ENCODE assay signal across 1 cellular context in the genomic region with DNA sequence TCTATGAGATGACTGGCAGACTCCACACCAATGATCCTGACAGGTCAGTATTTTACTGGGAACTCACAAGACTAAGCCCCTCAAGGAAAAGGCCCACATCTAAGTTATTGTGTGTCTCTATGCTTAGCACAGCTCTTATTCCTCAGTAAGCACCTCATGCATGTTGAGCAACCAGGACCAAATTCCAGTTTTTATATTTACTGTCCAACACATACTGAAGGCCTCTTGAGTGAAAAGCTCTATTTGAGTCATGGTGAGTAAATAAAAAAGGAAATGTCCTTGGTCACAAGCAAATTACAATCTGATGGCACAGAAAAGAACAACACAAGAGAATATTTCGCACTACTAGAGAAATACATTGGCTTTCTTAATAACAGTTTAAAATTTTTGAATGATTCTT.
TF ChIP-seq lines count a peak whose summit lies in the region.

No MANE protein-coding gene starts in this region.

TF ChIP-seq in HepG2, 621 proteins besides CTCF, POLR2A, EP300 and RAD21 (continued from another document and continues in another):
- TF ChIP-seq, protein P1, sequence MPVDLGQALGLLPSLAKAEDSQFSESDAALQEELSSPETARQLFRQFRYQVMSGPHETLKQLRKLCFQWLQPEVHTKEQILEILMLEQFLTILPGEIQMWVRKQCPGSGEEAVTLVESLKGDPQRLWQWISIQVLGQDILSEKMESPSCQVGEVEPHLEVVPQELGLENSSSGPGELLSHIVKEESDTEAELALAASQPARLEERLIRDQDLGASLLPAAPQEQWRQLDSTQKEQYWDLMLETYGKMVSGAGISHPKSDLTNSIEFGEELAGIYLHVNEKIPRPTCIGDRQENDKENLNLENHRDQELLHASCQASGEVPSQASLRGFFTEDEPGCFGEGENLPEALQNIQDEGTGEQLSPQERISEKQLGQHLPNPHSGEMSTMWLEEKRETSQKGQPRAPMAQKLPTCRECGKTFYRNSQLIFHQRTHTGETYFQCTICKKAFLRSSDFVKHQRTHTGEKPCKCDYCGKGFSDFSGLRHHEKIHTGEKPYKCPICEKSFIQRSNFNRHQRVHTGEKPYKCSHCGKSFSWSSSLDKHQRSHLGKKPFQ (CRISPR knock-in tag; IDR thresholded peaks at IDR 0.05; ENCODE audit: insufficient replicate concordance), result no peak
- 0 out of 2 replicates have a peak, but pooled peaks have one; percentile 51 for TF ChIP-seq SIX4 (CRISPR knock-in tag; IDR thresholded peaks at IDR 0.05)
- peak; percentile 23; the same call in 1 of the 2 replicates for TF ChIP-seq ZNF652 (CRISPR knock-in tag; IDR thresholded peaks at IDR 0.05; ENCODE audit: borderline replicate concordance, low read depth)
- no peak for TF ChIP-seq MBNL3 (CRISPR knock-in tag; conservative IDR thresholded peaks at IDR 0.05)
- TF ChIP-seq, protein P2, sequence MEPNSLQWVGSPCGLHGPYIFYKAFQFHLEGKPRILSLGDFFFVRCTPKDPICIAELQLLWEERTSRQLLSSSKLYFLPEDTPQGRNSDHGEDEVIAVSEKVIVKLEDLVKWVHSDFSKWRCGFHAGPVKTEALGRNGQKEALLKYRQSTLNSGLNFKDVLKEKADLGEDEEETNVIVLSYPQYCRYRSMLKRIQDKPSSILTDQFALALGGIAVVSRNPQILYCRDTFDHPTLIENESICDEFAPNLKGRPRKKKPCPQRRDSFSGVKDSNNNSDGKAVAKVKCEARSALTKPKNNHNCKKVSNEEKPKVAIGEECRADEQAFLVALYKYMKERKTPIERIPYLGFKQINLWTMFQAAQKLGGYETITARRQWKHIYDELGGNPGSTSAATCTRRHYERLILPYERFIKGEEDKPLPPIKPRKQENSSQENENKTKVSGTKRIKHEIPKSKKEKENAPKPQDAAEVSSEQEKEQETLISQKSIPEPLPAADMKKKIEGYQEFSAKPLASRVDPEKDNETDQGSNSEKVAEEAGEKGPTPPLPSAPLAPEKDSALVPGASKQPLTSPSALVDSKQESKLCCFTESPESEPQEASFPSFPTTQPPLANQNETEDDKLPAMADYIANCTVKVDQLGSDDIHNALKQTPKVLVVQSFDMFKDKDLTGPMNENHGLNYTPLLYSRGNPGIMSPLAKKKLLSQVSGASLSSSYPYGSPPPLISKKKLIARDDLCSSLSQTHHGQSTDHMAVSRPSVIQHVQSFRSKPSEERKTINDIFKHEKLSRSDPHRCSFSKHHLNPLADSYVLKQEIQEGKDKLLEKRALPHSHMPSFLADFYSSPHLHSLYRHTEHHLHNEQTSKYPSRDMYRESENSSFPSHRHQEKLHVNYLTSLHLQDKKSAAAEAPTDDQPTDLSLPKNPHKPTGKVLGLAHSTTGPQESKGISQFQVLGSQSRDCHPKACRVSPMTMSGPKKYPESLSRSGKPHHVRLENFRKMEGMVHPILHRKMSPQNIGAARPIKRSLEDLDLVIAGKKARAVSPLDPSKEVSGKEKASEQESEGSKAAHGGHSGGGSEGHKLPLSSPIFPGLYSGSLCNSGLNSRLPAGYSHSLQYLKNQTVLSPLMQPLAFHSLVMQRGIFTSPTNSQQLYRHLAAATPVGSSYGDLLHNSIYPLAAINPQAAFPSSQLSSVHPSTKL (CRISPR knock-in tag; IDR thresholded peaks at IDR 0.05), result peak; percentile 99
- TF ChIP-seq TRIM24 (CRISPR knock-in tag; IDR thresholded peaks at IDR 0.05), result 0 out of 2 replicates have a peak, but pooled peaks have one; percentile 60
- peak; percentile 51; the same call in 1 of the 2 replicates for TF ChIP-seq FOXK1 (CRISPR knock-in tag; IDR thresholded peaks at IDR 0.05; ENCODE audit: borderline replicate concordance, low read depth)
- TF ChIP-seq NR2F6 (IDR thresholded peaks at IDR 0.05), result peak; percentile 18; the same call in 1 of the 2 replicates
- TF ChIP-seq NR2F6 (CRISPR knock-in tag; IDR thresholded peaks at IDR 0.05), result peak; percentile 42; the same call in 1 of the 2 replicates
- TF ChIP-seq ZBTB8A (CRISPR knock-in tag; IDR thresholded peaks at IDR 0.05; ENCODE audit: borderline replicate concordance, low read depth), result no peak
- TF ChIP-seq ESRRA (CRISPR knock-in tag; IDR thresholded peaks at IDR 0.05; ENCODE audit: low read depth), result no peak
- peak; percentile 22; the same call in 1 of the 2 replicates for TF ChIP-seq ZFX (CRISPR knock-in tag; IDR thresholded peaks at IDR 0.05; ENCODE audit: low read depth)
- TF ChIP-seq HOXA9 (CRISPR knock-in tag; IDR thresholded peaks at IDR 0.05; ENCODE audit: borderline replicate concordance), result no peak
- TF ChIP-seq TBX2 (CRISPR knock-in tag; IDR thresholded peaks at IDR 0.05; ENCODE audit: borderline replicate concordance), result peak; percentile 97
- TF ChIP-seq HOXA5 (CRISPR knock-in tag; IDR thresholded peaks at IDR 0.05), result 0 out of 2 replicates have a peak, but pooled peaks have one; percentile 13
- TF ChIP-seq ZSCAN21 (CRISPR knock-in tag; IDR thresholded peaks at IDR 0.05; ENCODE audit: borderline replicate concordance), result peak; percentile 45; the same call in 1 of the 2 replicates
- TF ChIP-seq CEBPG (CRISPR knock-in tag; IDR thresholded peaks at IDR 0.05), result peak; percentile 95
- TF ChIP-seq IKZF4 (CRISPR knock-in tag; IDR thresholded peaks at IDR 0.05; ENCODE audit: borderline replicate concordance, low read depth, not compliant biosample characterization), result no peak
- no peak for TF ChIP-seq HES4 (CRISPR knock-in tag; IDR thresholded peaks at IDR 0.05; ENCODE audit: borderline replicate concordance)
- peak; percentile 39; the same call in 1 of the 2 replicates for TF ChIP-seq JUN (CRISPR knock-in tag; IDR thresholded peaks at IDR 0.05)
- TF ChIP-seq, protein P3, sequence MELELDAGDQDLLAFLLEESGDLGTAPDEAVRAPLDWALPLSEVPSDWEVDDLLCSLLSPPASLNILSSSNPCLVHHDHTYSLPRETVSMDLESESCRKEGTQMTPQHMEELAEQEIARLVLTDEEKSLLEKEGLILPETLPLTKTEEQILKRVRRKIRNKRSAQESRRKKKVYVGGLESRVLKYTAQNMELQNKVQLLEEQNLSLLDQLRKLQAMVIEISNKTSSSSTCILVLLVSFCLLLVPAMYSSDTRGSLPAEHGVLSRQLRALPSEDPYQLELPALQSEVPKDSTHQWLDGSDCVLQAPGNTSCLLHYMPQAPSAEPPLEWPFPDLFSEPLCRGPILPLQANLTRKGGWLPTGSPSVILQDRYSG (CRISPR knock-in tag; IDR thresholded peaks at IDR 0.05), result no peak
- TF ChIP-seq, protein P4, sequence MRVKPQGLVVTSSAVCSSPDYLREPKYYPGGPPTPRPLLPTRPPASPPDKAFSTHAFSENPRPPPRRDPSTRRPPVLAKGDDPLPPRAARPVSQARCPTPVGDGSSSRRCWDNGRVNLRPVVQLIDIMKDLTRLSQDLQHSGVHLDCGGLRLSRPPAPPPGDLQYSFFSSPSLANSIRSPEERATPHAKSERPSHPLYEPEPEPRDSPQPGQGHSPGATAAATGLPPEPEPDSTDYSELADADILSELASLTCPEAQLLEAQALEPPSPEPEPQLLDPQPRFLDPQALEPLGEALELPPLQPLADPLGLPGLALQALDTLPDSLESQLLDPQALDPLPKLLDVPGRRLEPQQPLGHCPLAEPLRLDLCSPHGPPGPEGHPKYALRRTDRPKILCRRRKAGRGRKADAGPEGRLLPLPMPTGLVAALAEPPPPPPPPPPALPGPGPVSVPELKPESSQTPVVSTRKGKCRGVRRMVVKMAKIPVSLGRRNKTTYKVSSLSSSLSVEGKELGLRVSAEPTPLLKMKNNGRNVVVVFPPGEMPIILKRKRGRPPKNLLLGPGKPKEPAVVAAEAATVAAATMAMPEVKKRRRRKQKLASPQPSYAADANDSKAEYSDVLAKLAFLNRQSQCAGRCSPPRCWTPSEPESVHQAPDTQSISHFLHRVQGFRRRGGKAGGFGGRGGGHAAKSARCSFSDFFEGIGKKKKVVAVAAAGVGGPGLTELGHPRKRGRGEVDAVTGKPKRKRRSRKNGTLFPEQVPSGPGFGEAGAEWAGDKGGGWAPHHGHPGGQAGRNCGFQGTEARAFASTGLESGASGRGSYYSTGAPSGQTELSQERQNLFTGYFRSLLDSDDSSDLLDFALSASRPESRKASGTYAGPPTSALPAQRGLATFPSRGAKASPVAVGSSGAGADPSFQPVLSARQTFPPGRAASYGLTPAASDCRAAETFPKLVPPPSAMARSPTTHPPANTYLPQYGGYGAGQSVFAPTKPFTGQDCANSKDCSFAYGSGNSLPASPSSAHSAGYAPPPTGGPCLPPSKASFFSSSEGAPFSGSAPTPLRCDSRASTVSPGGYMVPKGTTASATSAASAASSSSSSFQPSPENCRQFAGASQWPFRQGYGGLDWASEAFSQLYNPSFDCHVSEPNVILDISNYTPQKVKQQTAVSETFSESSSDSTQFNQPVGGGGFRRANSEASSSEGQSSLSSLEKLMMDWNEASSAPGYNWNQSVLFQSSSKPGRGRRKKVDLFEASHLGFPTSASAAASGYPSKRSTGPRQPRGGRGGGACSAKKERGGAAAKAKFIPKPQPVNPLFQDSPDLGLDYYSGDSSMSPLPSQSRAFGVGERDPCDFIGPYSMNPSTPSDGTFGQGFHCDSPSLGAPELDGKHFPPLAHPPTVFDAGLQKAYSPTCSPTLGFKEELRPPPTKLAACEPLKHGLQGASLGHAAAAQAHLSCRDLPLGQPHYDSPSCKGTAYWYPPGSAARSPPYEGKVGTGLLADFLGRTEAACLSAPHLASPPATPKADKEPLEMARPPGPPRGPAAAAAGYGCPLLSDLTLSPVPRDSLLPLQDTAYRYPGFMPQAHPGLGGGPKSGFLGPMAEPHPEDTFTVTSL (CRISPR knock-in tag; IDR thresholded peaks at IDR 0.05; ENCODE audit: borderline replicate concordance), result peak; percentile 100
- peak; percentile 74; the same call in 1 of the 2 replicates for TF ChIP-seq REPIN1 (CRISPR knock-in tag; IDR thresholded peaks at IDR 0.05; ENCODE audit: borderline replicate concordance, low read depth)
- TF ChIP-seq ISL2 (CRISPR knock-in tag; IDR thresholded peaks at IDR 0.05), result peak; percentile 72; the same call in 1 of the 2 replicates
- TF ChIP-seq, protein P5, sequence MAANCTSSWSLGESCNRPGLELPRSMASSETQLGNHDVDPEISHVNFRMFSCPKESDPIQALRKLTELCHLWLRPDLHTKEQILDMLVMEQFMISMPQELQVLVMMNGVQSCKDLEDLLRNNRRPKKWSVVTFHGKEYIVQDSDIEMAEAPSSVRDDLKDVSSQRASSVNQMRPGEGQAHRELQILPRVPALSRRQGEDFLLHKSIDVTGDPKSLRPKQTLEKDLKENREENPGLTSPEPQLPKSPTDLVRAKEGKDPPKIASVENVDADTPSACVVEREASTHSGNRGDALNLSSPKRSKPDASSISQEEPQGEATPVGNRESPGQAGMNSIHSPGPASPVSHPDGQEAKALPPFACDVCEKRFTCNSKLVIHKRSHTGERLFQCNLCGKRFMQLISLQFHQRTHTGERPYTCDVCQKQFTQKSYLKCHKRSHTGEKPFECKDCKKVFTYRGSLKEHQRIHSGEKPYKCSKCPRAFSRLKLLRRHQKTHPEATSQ (CRISPR knock-in tag; IDR thresholded peaks at IDR 0.05; ENCODE audit: borderline replicate concordance), result peak; percentile 72; the same call in 1 of the 2 replicates
- TF ChIP-seq ZNF737 (CRISPR knock-in tag; IDR thresholded peaks at IDR 0.05; ENCODE audit: borderline replicate concordance), result no peak
- TF ChIP-seq, protein P6, sequence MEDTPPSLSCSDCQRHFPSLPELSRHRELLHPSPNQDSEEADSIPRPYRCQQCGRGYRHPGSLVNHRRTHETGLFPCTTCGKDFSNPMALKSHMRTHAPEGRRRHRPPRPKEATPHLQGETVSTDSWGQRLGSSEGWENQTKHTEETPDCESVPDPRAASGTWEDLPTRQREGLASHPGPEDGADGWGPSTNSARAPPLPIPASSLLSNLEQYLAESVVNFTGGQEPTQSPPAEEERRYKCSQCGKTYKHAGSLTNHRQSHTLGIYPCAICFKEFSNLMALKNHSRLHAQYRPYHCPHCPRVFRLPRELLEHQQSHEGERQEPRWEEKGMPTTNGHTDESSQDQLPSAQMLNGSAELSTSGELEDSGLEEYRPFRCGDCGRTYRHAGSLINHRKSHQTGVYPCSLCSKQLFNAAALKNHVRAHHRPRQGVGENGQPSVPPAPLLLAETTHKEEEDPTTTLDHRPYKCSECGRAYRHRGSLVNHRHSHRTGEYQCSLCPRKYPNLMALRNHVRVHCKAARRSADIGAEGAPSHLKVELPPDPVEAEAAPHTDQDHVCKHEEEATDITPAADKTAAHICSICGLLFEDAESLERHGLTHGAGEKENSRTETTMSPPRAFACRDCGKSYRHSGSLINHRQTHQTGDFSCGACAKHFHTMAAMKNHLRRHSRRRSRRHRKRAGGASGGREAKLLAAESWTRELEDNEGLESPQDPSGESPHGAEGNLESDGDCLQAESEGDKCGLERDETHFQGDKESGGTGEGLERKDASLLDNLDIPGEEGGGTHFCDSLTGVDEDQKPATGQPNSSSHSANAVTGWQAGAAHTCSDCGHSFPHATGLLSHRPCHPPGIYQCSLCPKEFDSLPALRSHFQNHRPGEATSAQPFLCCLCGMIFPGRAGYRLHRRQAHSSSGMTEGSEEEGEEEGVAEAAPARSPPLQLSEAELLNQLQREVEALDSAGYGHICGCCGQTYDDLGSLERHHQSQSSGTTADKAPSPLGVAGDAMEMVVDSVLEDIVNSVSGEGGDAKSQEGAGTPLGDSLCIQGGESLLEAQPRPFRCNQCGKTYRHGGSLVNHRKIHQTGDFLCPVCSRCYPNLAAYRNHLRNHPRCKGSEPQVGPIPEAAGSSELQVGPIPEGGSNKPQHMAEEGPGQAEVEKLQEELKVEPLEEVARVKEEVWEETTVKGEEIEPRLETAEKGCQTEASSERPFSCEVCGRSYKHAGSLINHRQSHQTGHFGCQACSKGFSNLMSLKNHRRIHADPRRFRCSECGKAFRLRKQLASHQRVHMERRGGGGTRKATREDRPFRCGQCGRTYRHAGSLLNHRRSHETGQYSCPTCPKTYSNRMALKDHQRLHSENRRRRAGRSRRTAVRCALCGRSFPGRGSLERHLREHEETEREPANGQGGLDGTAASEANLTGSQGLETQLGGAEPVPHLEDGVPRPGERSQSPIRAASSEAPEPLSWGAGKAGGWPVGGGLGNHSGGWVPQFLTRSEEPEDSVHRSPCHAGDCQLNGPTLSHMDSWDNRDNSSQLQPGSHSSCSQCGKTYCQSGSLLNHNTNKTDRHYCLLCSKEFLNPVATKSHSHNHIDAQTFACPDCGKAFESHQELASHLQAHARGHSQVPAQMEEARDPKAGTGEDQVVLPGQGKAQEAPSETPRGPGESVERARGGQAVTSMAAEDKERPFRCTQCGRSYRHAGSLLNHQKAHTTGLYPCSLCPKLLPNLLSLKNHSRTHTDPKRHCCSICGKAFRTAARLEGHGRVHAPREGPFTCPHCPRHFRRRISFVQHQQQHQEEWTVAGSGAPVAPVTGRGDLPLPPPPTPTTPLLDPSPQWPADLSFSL (CRISPR knock-in tag; IDR thresholded peaks at IDR 0.05), result peak; percentile 77; the same call in 1 of the 2 replicates
- TF ChIP-seq ZNF430 (CRISPR knock-in tag; IDR thresholded peaks at IDR 0.05), result no peak
- TF ChIP-seq, protein P7, sequence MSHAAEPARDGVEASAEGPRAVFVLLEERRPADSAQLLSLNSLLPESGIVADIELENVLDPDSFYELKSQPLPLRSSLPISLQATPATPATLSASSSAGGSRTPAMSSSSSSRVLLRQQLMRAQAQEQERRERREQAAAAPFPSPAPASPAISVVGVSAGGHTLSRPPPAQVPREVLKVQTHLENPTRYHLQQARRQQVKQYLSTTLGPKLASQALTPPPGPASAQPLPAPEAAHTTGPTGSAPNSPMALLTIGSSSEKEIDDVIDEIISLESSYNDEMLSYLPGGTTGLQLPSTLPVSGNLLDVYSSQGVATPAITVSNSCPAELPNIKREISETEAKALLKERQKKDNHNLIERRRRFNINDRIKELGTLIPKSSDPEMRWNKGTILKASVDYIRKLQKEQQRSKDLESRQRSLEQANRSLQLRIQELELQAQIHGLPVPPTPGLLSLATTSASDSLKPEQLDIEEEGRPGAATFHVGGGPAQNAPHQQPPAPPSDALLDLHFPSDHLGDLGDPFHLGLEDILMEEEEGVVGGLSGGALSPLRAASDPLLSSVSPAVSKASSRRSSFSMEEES (CRISPR knock-in tag; IDR thresholded peaks at IDR 0.05), result peak; percentile 77
